ENCODE assay signal across 8 cellular contexts in genomic region chr19:54462713-54463530, GRCh38. TPM values are rescaled to one million over a fixed set of nuclear protein-coding genes. Genes with fewer than 3 reads are reported as not detected.
A peak's percentile ranks its signal among the peaks of the same experiment; 100 is the strongest.
DNase-seq lines count a peak whose midpoint lies in the region; ATAC-seq and TF ChIP-seq lines count a peak whose summit lies in the region.

No MANE protein-coding gene starts in this region.

- H3K4me3 ChIP-seq in mammary epithelial cell (replicated peaks in 1 of 3; ENCODE audit: insufficient read depth in 1 of 3, low read depth in 2 of 3, low read length in 3 of 3): peak overlapping the region; percentile 54 to 68 (median 66)

- 7% methylated on average over 24 of the region's 87 CpGs for WGBS in mammary epithelial cell (ENCODE audit: low coverage, missing lambda C conversion rate)

- ATAC-seq in GM21526 (IDR thresholded peaks at IDR 0.05; ENCODE audit: low FRiP score, unreplicated experiment): peak; percentile 9

- intact Hi-C loops in mammary epithelial cell (cut with micrococcal nuclease): loop anchor here (5.0 kb wide), 1 partner anchor 604 kb away; no protein-coding TSS in a partner anchor

- BruUV-seq in mammary epithelial cell (replicated peaks; lab: Mats Ljungman, UMichigan): TSS peak; percentile 54

- DNase-seq in DMS 273 (lab: John Stamatoyannopoulos, UW; ENCODE audit: unreplicated experiment): peak; percentile 83
- DNase-seq in KBM-7: peak; percentile 80
- peak; percentile 64 for DNase-seq in mammary epithelial cell
- DNase-seq in islet precursor cell: peak; percentile 83
- DNase-seq in stimulated activated CD4-positive, alpha-beta T cell treated with anti-CD3 and anti-CD28 coated beads, Interleukin-15, amount 100 ng/mL, for 48 hours (ENCODE audit: low read depth in 2 of 2): peak; percentile 47 to 48
- DNase-seq in GOT3 (lab: John Stamatoyannopoulos, UW): no peak

- no peaks in the 10 kb centered on the region for H3K27me3 ChIP-seq in mammary epithelial cell (ENCODE audit: insufficient read depth, low read length)

- in situ Hi-C loops in KBM-7 (cut with MboI; ENCODE audit: low pct_unique_long_range_greater_than_20kb, low sequenced_read_pairs) (no loop called here), mammary epithelial cell (cut with MboI; ENCODE audit: low sequenced_read_pairs in 2 of 2) (loop anchor here in 1 of 2 donors (25.0 kb wide), 2 partner anchors 599 to 1199 kb away; partner anchors contain the start of genes RDH13 and U2AF2)

- peaks cover 4% of the 10 kb centered on the region for H4K20me1 ChIP-seq in mammary epithelial cell (ENCODE audit: insufficient read depth, low read length)

- dilution Hi-C loops in mammary epithelial cell (cut with HindIII; ENCODE audit: low sequenced_read_pairs): loop anchor here (25.0 kb wide), 1 partner anchor 1149 kb away; the partner anchor contains the start of genes ZNF524, ZNF784 and ZNF865

- H3K27ac ChIP-seq in VCaP: peak overlapping the region; percentile 96
- H3K27ac ChIP-seq in mammary epithelial cell (ENCODE audit: insufficient read depth, low read depth, low read length): peak overlapping the region; percentile 70

- H3K9me3 ChIP-seq in mammary epithelial cell (replicated peaks; ENCODE audit: insufficient read depth, low read length): no peaks in the 10 kb centered on the region

- H3K9ac ChIP-seq in mammary epithelial cell (ENCODE audit: insufficient read depth, low read length): peak overlapping the region; percentile 67

- H3K4me2 ChIP-seq in mammary epithelial cell (ENCODE audit: insufficient read depth, low read depth, low read length): peak overlapping the region; percentile 99

- peaks cover 12% of the 10 kb centered on the region for H3K36me3 ChIP-seq in mammary epithelial cell (ENCODE audit: insufficient read depth, low read length)

- peaks cover 44% of the 10 kb centered on the region for H3K79me2 ChIP-seq in mammary epithelial cell (ENCODE audit: insufficient read depth, low read length)

- CTCF ChIA-PET in mammary epithelial cell (lab: Charles Lee; ENCODE audit: low non-redundant PET): no interaction called here

- TF ChIP-seq CTCF in VCaP (conservative IDR thresholded peaks at IDR 0.05) (peak; percentile 50), mammary epithelial cell (conservative IDR thresholded peaks at IDR 0.05 in 1 of 2, IDR thresholded peaks at IDR 0.05 in 1 of 2; ENCODE audit: extremely low read depth in 1 of 2, insufficient read depth in 1 of 2, low read depth in 1 of 2, low read length in 2 of 2) (peak in 1 of 2 donors; percentile 42)

- peak overlapping the region; percentile 43 for H2AFZ ChIP-seq in mammary epithelial cell (ENCODE audit: low read depth, low read length)

- H3K4me1 ChIP-seq in mammary epithelial cell (ENCODE audit: insufficient read depth, low read length): peaks cover 22% of the 10 kb centered on the region

RNA-seq across cellular contexts. Expression of gene LENG9, which starts 0.7 kb away (rescaled TPM):
- total RNA-seq in mammary epithelial cell: 1 to 10 TPM; 6.3 to 7.3 TPM
- 1.9 TPM for polyA plus RNA-seq in mammary epithelial cell
- 1.3 TPM for polyA minus RNA-seq in mammary epithelial cell

RNA-seq across cellular contexts. Expression of gene CDC42EP5, which starts 10.2 kb away (rescaled TPM):
- total RNA-seq in mammary epithelial cell: 10 to 100 TPM in 1 of 2 donors, 1 to 10 TPM in 1; 5.5 to 30.0 TPM
- polyA plus RNA-seq in mammary epithelial cell: 8.8 TPM
- not detected for polyA minus RNA-seq in mammary epithelial cell

RNA-seq across cellular contexts. Expression of gene LENG8, which starts 13.9 kb away (rescaled TPM):
- 100 to 1,000 TPM in 1 of 2 donors, 10 to 100 TPM in 1; 68.3 to 212 TPM for total RNA-seq in mammary epithelial cell
- polyA plus RNA-seq in mammary epithelial cell: 43.2 TPM
- polyA minus RNA-seq in mammary epithelial cell: 119 TPM

RNA-seq across cellular contexts. Expression of gene LAIR2, which starts 39.7 kb away (rescaled TPM):
- total RNA-seq in mammary epithelial cell: not detected
- not detected for polyA plus RNA-seq in mammary epithelial cell
- polyA minus RNA-seq in mammary epithelial cell: not detected

RNA-seq across cellular contexts. Expression of gene TTYH1, which starts 47.7 kb away (rescaled TPM):
- total RNA-seq in mammary epithelial cell: under 1 TPM in 1 of 2 donors, not detected in 1; under 0.01 TPM
- not detected for polyA plus RNA-seq in mammary epithelial cell
- not detected for polyA minus RNA-seq in mammary epithelial cell
